ENCODE assay signal across 8 cellular contexts in genomic region chr14:105419055-105419304, GRCh38. TPM values are rescaled to one million over a fixed set of nuclear protein-coding genes. Genes with fewer than 3 reads are reported as not detected.
DNase-seq lines count a peak whose midpoint lies in the region; ATAC-seq, FAIRE-seq and TF ChIP-seq lines count a peak whose summit lies in the region.

No MANE protein-coding gene starts in this region.

- no peak for FAIRE-seq in pancreas (lab: Jason Lieb, UNC)

- peak overlapping the region in 2 of 4 donors; percentile 41 to 62 for H3K27ac ChIP-seq in pancreas

- POLR2A ChIA-PET in Caco-2 (lab: Charles Lee) = no interaction called here

- H3K4me3 ChIP-seq in Caco-2 (ENCODE audit: low read depth, low read length) (peak overlapping the region; percentile 79), NT2/D1 (ENCODE audit: insufficient read length, low read depth) (peak overlapping the region; percentile 62), pancreas (peak overlapping the region; percentile 43 to 75 (median 57))

- H3K4me1 ChIP-seq in Caco-2 = peaks cover 24% of the 10 kb centered on the region
- peaks cover 25% of the 10 kb centered on the region for H3K4me1 ChIP-seq in NT2/D1 (ENCODE audit: insufficient read depth, insufficient read length)
- H3K4me1 ChIP-seq in pancreas = peaks cover 0 to 13% (median 6%) of the 10 kb centered on the region in 3 donors

- CTCF ChIA-PET in Caco-2 (lab: Charles Lee) = no interaction called here

- DNase-seq in Caco-2 (no peak), NT2/D1 (ENCODE audit: low read depth, low spot score) (no peak), endothelial cell (ENCODE audit: low spot score) (no peak), pancreas (peak in 2 of 6 donors; percentile 68 to 76), epidermal melanocyte (ENCODE audit: insufficient read length, low spot score) (no peak)

- ATAC-seq in pancreas (peak in 3 of 4 donors; percentile 11 to 20 (median 17)), GM18870 (IDR thresholded peaks at IDR 0.05; ENCODE audit: unreplicated experiment) (no peak), HG02798 (IDR thresholded peaks at IDR 0.05; ENCODE audit: poor library complexity, unreplicated experiment) (no peak), GM18502 (IDR thresholded peaks at IDR 0.05; ENCODE audit: poor library complexity, unreplicated experiment) (no peak)

- no peaks in the 10 kb centered on the region for H3K9me3 ChIP-seq in Caco-2
- H3K9me3 ChIP-seq in NT2/D1 (ENCODE audit: insufficient read depth, low read length) = no peaks in the 10 kb centered on the region
- H3K9me3 ChIP-seq in pancreas = no peaks in the 10 kb centered on the region

- BruUV-seq in Caco-2 (replicated peaks; lab: Mats Ljungman, UMichigan) = no TSS peak

- H3K36me3 ChIP-seq in Caco-2 (ENCODE audit: control insufficient read depth, insufficient read depth, low read length) (no peaks in the 10 kb centered on the region; the same call in 1 of the 2 replicates), NT2/D1 (ENCODE audit: insufficient read depth, insufficient read length, low read length) (peaks cover 31% of the 10 kb centered on the region), pancreas (no peaks in the 10 kb centered on the region)

- 16 to 20% methylated on average over 7 to 8 of the region's 8 CpGs for WGBS in pancreas, 2 donors

- H3K27me3 ChIP-seq in Caco-2 (replicated peaks; ENCODE audit: control insufficient read depth, insufficient read depth, low read length) = no peaks in the 10 kb centered on the region
- peaks cover 6% of the 10 kb centered on the region for H3K27me3 ChIP-seq in NT2/D1 (ENCODE audit: insufficient read depth, insufficient read length)
- H3K27me3 ChIP-seq in pancreas = no peaks in the 10 kb centered on the region

- H3K27me3 Mint-ChIP-seq in Caco-2 (ENCODE audit: insufficient read depth, unreplicated experiment) (no peaks in the 10 kb centered on the region), endothelial cell (ENCODE audit: unreplicated experiment) (peaks cover 16% of the 10 kb centered on the region)

- no peak for TF ChIP-seq CTCF in Caco-2 (IDR thresholded peaks at IDR 0.05; ENCODE audit: insufficient read depth in 1 of 2, low read depth in 1 of 2, low read length in 1 of 2, severe bottlenecking in 1 of 2, unreplicated experiment in 1 of 2)
- no peak for TF ChIP-seq CTCF in endothelial cell (IDR thresholded peaks at IDR 0.05; ENCODE audit: unreplicated experiment)
- TF ChIP-seq CTCF in pancreas (IDR thresholded peaks at IDR 0.05) = no peak

- H3K4me3 Mint-ChIP-seq in Caco-2 (ENCODE audit: unreplicated experiment) (peak overlapping the region; percentile 80), endothelial cell (ENCODE audit: unreplicated experiment) (peak overlapping the region; percentile 81)

- peak overlapping the region; percentile 75 for H3K27ac Mint-ChIP-seq in Caco-2 (ENCODE audit: unreplicated experiment)
- H3K27ac Mint-ChIP-seq in endothelial cell (ENCODE audit: unreplicated experiment) = no peak overlapping the region

- H3K36me3 Mint-ChIP-seq in Caco-2 (ENCODE audit: insufficient read depth, unreplicated experiment) (peaks cover 27% of the 10 kb centered on the region), endothelial cell (ENCODE audit: low read depth, unreplicated experiment) (no peaks in the 10 kb centered on the region)

- H3K9ac ChIP-seq in NT2/D1 (ENCODE audit: insufficient read length, low read depth) = peak overlapping the region; percentile 85

- H3K9me3 Mint-ChIP-seq in Caco-2 (ENCODE audit: unreplicated experiment) = no peaks in the 10 kb centered on the region
- no peaks in the 10 kb centered on the region for H3K9me3 Mint-ChIP-seq in endothelial cell (ENCODE audit: unreplicated experiment)

- H3K4me1 Mint-ChIP-seq in Caco-2 (ENCODE audit: low read depth, unreplicated experiment) (peaks cover 10% of the 10 kb centered on the region), endothelial cell (ENCODE audit: unreplicated experiment) (peaks cover 11% of the 10 kb centered on the region)

- intact Hi-C loops in Caco-2 (cut with micrococcal nuclease; ENCODE audit: unreplicated experiment) (no loop called here), pancreas (cut with DNase I) (no loop called here)

RNA-seq across cellular contexts. Expression of gene MTA1, which starts 0.6 kb away (rescaled TPM):
- total RNA-seq in Caco-2 (2022) = 158 and 167 TPM in 2 replicates
- 150 TPM for total RNA-seq in endothelial cell (ENCODE audit: unreplicated experiment)
- 10 to 100 TPM; 34.8 to 68.6 (median 51.6) TPM for total RNA-seq in pancreas
- polyA plus RNA-seq in pancreas = 100 to 1,000 TPM; 115 to 138 TPM

RNA-seq across cellular contexts. Expression of gene TEX22, which starts 20.6 kb away (rescaled TPM):
- total RNA-seq in Caco-2 (2022) = 0.86 and 0.91 TPM in 2 replicates
- 1.1 TPM for total RNA-seq in endothelial cell (ENCODE audit: unreplicated experiment)
- 1 to 10 TPM in 4 of 6 donors, under 1 TPM in 2; 0.14 to 2.4 (median 1.5) TPM for total RNA-seq in pancreas
- polyA plus RNA-seq in pancreas = under 1 TPM; 0.40 to 0.57 TPM

RNA-seq across cellular contexts. Expression of gene CRIP2, which starts 55.6 kb away (rescaled TPM):
- total RNA-seq in Caco-2 (2022) (0.88 and 1.5 TPM in 2 replicates), endothelial cell (ENCODE audit: unreplicated experiment) (67.4 TPM), pancreas (10 to 100 TPM; 12.9 to 37.4 (median 24.3) TPM)
- 100 to 1,000 TPM in 1 of 2 donors, 10 to 100 TPM in 1; 99.5 to 223 TPM for polyA plus RNA-seq in pancreas

Comparison
In these comparisons a context has a peak if more than half of its experiments do, and no peak if none do; other contexts are left out.
1. ATAC-seq: peak in pancreas (3 of 4); none in GM18870 (single experiment), HG02798 (single experiment) and GM18502 (single experiment).
2. Peak in every context shown above with its lines, with median percentiles within 50 percentile points of each other: H3K4me3 ChIP-seq.